8 cellular contexts compared by ENCODE assay signal in genomic region chr12:76143343-76144252, GRCh38. TPM values are rescaled to one million over a fixed set of nuclear protein-coding genes. Genes with fewer than 3 reads are reported as not detected.
A peak's percentile ranks its signal among the peaks of the same experiment; 100 is the strongest.
DNase-seq lines count a peak whose midpoint lies in the region; ATAC-seq, FAIRE-seq and TF ChIP-seq lines count a peak whose summit lies in the region.

No MANE protein-coding gene starts in this region.

- no peaks in the 10 kb centered on the region; the same call in 2 of the 3 replicates for H3K9me3 ChIP-seq in GM12878 (replicated peaks; ENCODE audit: control insufficient read depth, insufficient read depth, low read length)

- H3K27me3 ChIP-seq in GM12878 (replicated peaks in 1 of 2; ENCODE audit: control insufficient read depth in 2 of 2, insufficient read depth in 2 of 2, low read length in 1 of 2), result no peaks in the 10 kb centered on the region

- TF ChIP-seq RAD21 in GM12878 (IDR thresholded peaks at IDR 0.05; ENCODE audit: insufficient read depth, low read depth, low read length), result no peak; the same call in 1 of the 2 replicates

- peak; percentile 96 for FAIRE-seq in GM12878 (lab: Jason Lieb, UNC)

- H4K20me1 ChIP-seq in GM12878 (ENCODE audit: control insufficient read depth, insufficient read depth), result no peaks in the 10 kb centered on the region

- POLR2A ChIA-PET in GM12878 (lab: Charles Lee), result interaction anchor here (0.6 to 1.9 kb wide), 5 partner anchors 15 to 85 kb away, joined by 3 to 8 read pairs (median 3); partner anchors contain the start of gene NAP1L1

- H3K4me3 ChIP-seq in GM12878 (no peak overlapping the region), foreskin fibroblast (ENCODE audit: low read depth in 1 of 2, low read length in 2 of 2) (no peak overlapping the region)

- no peak overlapping the region for H3K27ac ChIP-seq in GM12878 (ENCODE audit: control insufficient read depth, insufficient read depth)

- TF ChIP-seq EP300 in GM12878 (IDR thresholded peaks at IDR 0.05; ENCODE audit: borderline replicate concordance in 1 of 2, control insufficient read depth in 1 of 2, low read depth in 2 of 2, low read length in 2 of 2), result peak; percentile 53 to 65; a peak in 3 of 4 replicates

- RAD21 ChIA-PET in GM12878 (lab: Charles Lee; ENCODE audit: unreplicated experiment), result interaction anchor here (0.9 to 1.8 kb wide), 6 partner anchors 9 to 112 kb away, joined by 3 to 10 read pairs (median 4); partner anchors contain the start of gene PHLDA1

- H3K79me2 ChIP-seq in GM12878 (ENCODE audit: control insufficient read depth, insufficient read depth, low read length), result no peaks in the 10 kb centered on the region

- H3K4me2 ChIP-seq in GM12878 (ENCODE audit: control insufficient read depth, insufficient read depth), result peak overlapping the region; percentile 0; the same call in 1 of the 2 replicates

- intact Hi-C loops in GM12878 (cut with micrococcal nuclease; ENCODE audit: unreplicated experiment), result loop anchor here (1.0 to 5.0 kb wide), 2 partner anchors 15 to 61 kb away; partner anchors contain the start of gene NAP1L1

- no peak for TF ChIP-seq CTCF in GM13976 (IDR thresholded peaks at IDR 0.05; ENCODE audit: borderline replicate concordance, control extremely low read depth, extremely low read depth, insufficient read depth, missing control alignments)
- TF ChIP-seq CTCF in GM12878 (IDR thresholded peaks at IDR 0.05 in 2 of 3, conservative IDR thresholded peaks at IDR 0.05 in 1 of 3; ENCODE audit: control insufficient read depth in 2 of 3, extremely low read depth in 1 of 3, insufficient read depth in 1 of 3, low read depth in 3 of 3, low read length in 3 of 3), result no peak
- TF ChIP-seq CTCF in foreskin fibroblast (IDR thresholded peaks at IDR 0.05; ENCODE audit: low read depth, low read length), result no peak

- CTCF ChIA-PET in GM12878 (lab: Yijun Ruan, JAX), result interaction anchor here (0.6 to 3.9 kb wide), 5 partner anchors 10 to 617 kb away, joined by 3 to 21 read pairs (median 3); no protein-coding TSS in a partner anchor

- no peaks in the 10 kb centered on the region for H3K36me3 ChIP-seq in GM12878 (ENCODE audit: control insufficient read depth in 2 of 2, insufficient read depth in 2 of 2, low read length in 1 of 2)

- no peak overlapping the region for H2AFZ ChIP-seq in GM12878 (ENCODE audit: control insufficient read depth, low read depth, low read length)

- DNase-seq in GM13976 (ENCODE audit: low spot score) (peak; percentile 29), GM12878 (ENCODE audit: low read depth, low spot score) (peak; percentile 38), SW480 (ENCODE audit: low spot score) (no peak), pons (ENCODE audit: low spot score) (no peak), NCI-H2107 treated with DMSO at 0.1 percent for 48 hours (lab: John Stamatoyannopoulos, UW; ENCODE audit: unreplicated experiment) (no peak), foreskin fibroblast (no peak)

- no peak for TF ChIP-seq POLR2A in GM12878 (IDR thresholded peaks at IDR 0.05; ENCODE audit: low read depth, low read length)

- H3K9ac ChIP-seq in GM12878 (ENCODE audit: control insufficient read depth, insufficient read depth, low read length), result no peak overlapping the region

- SMC1A ChIA-PET in GM12878 (lab: Charles Lee; ENCODE audit: uncharacterized antibody, unreplicated experiment), result interaction anchor here (0.6 to 3.4 kb wide), 11 partner anchors 8 to 112 kb away, joined by 3 to 20 read pairs (median 3); partner anchors contain the start of gene PHLDA1

- no TSS peak for BruUV-seq in GM12878 (replicated peaks; lab: Mats Ljungman, UMichigan)

- peaks cover 20% of the 10 kb centered on the region for H3K4me1 ChIP-seq in GM12878 (ENCODE audit: control insufficient read depth, insufficient read depth, low read length)

- peak; percentile 84 for ATAC-seq in GM19468 (IDR thresholded peaks at IDR 0.05; ENCODE audit: extremely low read depth, unreplicated experiment)
- peak; percentile 98 for ATAC-seq in HG03175 (IDR thresholded peaks at IDR 0.05; ENCODE audit: unreplicated experiment)
- peak; percentile 96 for ATAC-seq in GM12878

- 54% methylated on average over 7 of the region's 7 CpGs for WGBS in GM12878 (ENCODE audit: insufficient coverage, insufficient replicate concordance, low lambda C conversion rate, missing lambda C conversion rate)

- in situ Hi-C loops in GM13976 (cut with MboI; ENCODE audit: low sequenced_read_pairs, unreplicated experiment) (no loop called here), GM12878 (cut with MboI) (no loop called here)

TF ChIP-seq in GM12878, 131 proteins besides CTCF, POLR2A, EP300 and RAD21 (continues in another document):
- TF ChIP-seq BCL11A (IDR thresholded peaks at IDR 0.05; ENCODE audit: low read depth, low read length) (0 out of 2 replicates have a peak, but pooled peaks have one; percentile 11), TCF12 (IDR thresholded peaks at IDR 0.05; ENCODE audit: low read depth, low read length) (peak; percentile 76), ZZZ3 (IDR thresholded peaks at IDR 0.05; ENCODE audit: control insufficient read depth, insufficient read length, low read depth) (no peak), TBL1XR1 (IDR thresholded peaks at IDR 0.05; ENCODE audit: low read depth, low read length) (no peak; the same call in 1 of the 2 replicates), ZBTB40 (IDR thresholded peaks at IDR 0.05; ENCODE audit: borderline replicate concordance) (peak; percentile 70), NR2C2 (IDR thresholded peaks at IDR 0.05; ENCODE audit: borderline replicate concordance, control insufficient read depth, insufficient read length, low read depth) (no peak), YY1 (IDR thresholded peaks at IDR 0.05; ENCODE audit: low read depth, low read length) (no peak), FOXM1 (IDR thresholded peaks at IDR 0.05; ENCODE audit: low read depth, low read length) (0 out of 2 replicates have a peak, but pooled peaks have one; percentile 30), NR2C1 (IDR thresholded peaks at IDR 0.05) (0 out of 2 replicates have a peak, but pooled peaks have one; percentile 12), SKIL (IDR thresholded peaks at IDR 0.05; ENCODE audit: low read depth, poor library complexity, severe bottlenecking) (peak; percentile 51), RUNX3 (IDR thresholded peaks at IDR 0.05; ENCODE audit: low read length) (peak; percentile 82)

RNA-seq across cellular contexts. Expression of gene NAP1L1, which starts 59.1 kb away (rescaled TPM):
- total RNA-seq in GM12878 (2013; cell fraction: nucleolus; rRNA removed), result 584 and 613 TPM in 2 replicates
- total RNA-seq in GM12878 (2014; rRNA removed) (256 and 344 TPM in 2 replicates), GM12878 (2014; rRNA removed; fragmentation: Illumina TruSeq; extraction: Trizol) (588 and 612 TPM in 2 replicates), GM12878 (2021) (759 and 782 TPM in 2 replicates)
- polyA plus RNA-seq in GM12878 (2011; ENCODE audit: low read depth), result 398 TPM
- polyA plus RNA-seq in GM12878 (2011; rRNA removed) (655 and 962 TPM in 2 replicates), GM12878 (2014; fragmentation: Illumina TruSeq; extraction: Trizol) (1,036 and 1,411 TPM in 2 replicates), GM12878 (2014; fragmentation: Nextera tagmentation; extraction: Ambion mirVana) (100 to 1,000 TPM; 380 to 655 TPM), GM12878 (2014; rRNA removed) (477 and 484 TPM in 2 replicates), GM12878 (2016; fragmentation: Nextera tagmentation; extraction: Ambion mirVana) (100 to 1,000 TPM; 360 to 380 TPM)
- 161 and 204 TPM in 2 replicates for polyA plus RNA-seq in GM12878 (2011; cell fraction: cytosol; rRNA removed)
- polyA plus RNA-seq in GM12878 (2011; cell fraction: nucleus; rRNA removed), result 172 and 231 TPM in 2 replicates
- 727 and 843 TPM in 2 replicates for polyA plus RNA-seq in GM12878 (2012)
- 150 and 212 TPM in 2 replicates for polyA minus RNA-seq in GM12878 (2011; rRNA and poly(A)+ RNA removed)
- polyA minus RNA-seq in GM12878 (2011; cell fraction: cytosol; rRNA and poly(A)+ RNA removed), result 175 and 187 TPM in 2 replicates
- 128 and 251 TPM in 2 replicates for polyA minus RNA-seq in GM12878 (2011; cell fraction: nucleus; rRNA and poly(A)+ RNA removed)

Comparison
In these comparisons a context has a peak if more than half of its experiments do, and no peak if none do; other contexts are left out.
1. DNase-seq: peak in GM13976 (single experiment) and GM12878 (single experiment); none in SW480 (single experiment), pons (single experiment), NCI-H2107 treated with DMSO at 0.1 percent for 48 hours (single experiment) and foreskin fibroblast (0 of 2).
2. Peak in every context shown above with its lines, with median percentiles within 50 percentile points of each other: ATAC-seq.